In the genomic region with DNA sequence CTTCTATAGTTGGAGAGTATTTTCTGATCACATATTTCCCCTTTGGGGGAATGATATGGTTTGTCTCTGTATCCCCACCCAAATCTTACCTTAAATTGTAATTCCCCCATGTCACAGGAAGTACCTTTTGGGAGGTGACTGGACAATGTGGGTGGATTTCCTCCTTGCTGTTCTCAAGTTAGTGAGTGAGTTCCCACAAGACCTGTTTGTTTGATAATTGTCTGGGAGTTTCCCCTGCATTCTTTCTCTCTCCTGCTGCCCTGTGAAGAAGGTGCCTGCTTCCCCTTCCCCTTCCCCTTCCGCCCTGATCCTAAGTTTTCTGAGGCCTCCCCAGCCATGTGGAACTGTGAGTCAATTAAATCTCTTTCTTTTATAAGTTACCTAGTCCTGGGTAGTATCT, we compare ENCODE assay signal across 30 cellular contexts.
"Had no signal": no experiment of that assay in that cellular context is flagged by ENCODE, and none has a peak within 500 bp of the region (broad histone marks: within the 10 kb centered on the region; RNA-seq: fewer than 3 reads in every experiment).

No MANE protein-coding gene starts in this region.

- H3K9ac ChIP-seq: neural progenitor cell, parathyroid adenoma had no signal

- H3K27me3 Mint-ChIP-seq: dendritic cell treated with granulocyte-macrophage colony-stimulating factor and Interleukin-4, amounts not matched to agents 40 ng/mL and 50 ng/mL, for 4 days; naive thymus-derived CD4-positive, alpha-beta T cell; progenitor cell of endocrine pancreas had no signal

- H3K36me3 Mint-ChIP-seq: neural progenitor cell; stimulated activated effector memory CD8-positive, alpha-beta T cell treated with anti-CD3 and anti-CD28 coated beads, Interleukin-12 subunit alpha, Interleukin-12 subunit beta, amount 100 ng/mL, for 72 hours had no signal

- H3K9me3 ChIP-seq: colonic mucosa, gastrocnemius medialis, right atrium auricular region, stomach, thyroid gland, vagina had no signal

- H3K4me3 ChIP-seq: colonic mucosa, gastrocnemius medialis, left lung, neural progenitor cell, right atrium auricular region, smooth muscle cell, stomach, thyroid gland, vagina had no signal

- H3K79me2 ChIP-seq: parathyroid adenoma had no signal

- H3K27ac ChIP-seq: colonic mucosa, gastrocnemius medialis, left lung, neural progenitor cell, parathyroid adenoma, right atrium auricular region, stomach, thyroid gland, vagina had no signal

- DNase-seq: colonic mucosa; effector CD8-positive, alpha-beta T cell; endodermal cell; foreskin fibroblast; gastrocnemius medialis; head of caudate nucleus; kidney; left cardiac atrium; left lung; mesendoderm; midbrain; naive thymus-derived CD4-positive, alpha-beta T cell; stimulated activated CD4-positive, alpha-beta T cell treated with anti-CD3 and anti-CD28 coated beads, Interleukin-12 subunit alpha, Interleukin-12 subunit beta, amount 100 ng/mL, for 4 hours; stimulated activated CD4-positive, alpha-beta T cell treated with anti-CD3 and anti-CD28 coated beads, Interleukin-1b, Interleukin-23, amount 100 ng/mL, for 48 hours; stimulated activated CD4-positive, alpha-beta T cell treated with anti-CD3 and anti-CD28 coated beads, Interleukin-4, amount 100 ng/mL, for 1 hour; stimulated activated naive CD4-positive, alpha-beta T cell treated with Interleukin-2 at 50 U/mL for 16 hours; stomach; thyroid gland; trophoblast cell had no signal

- H3K4me1 ChIP-seq: colonic mucosa, gastrocnemius medialis, left lung, neural progenitor cell, parathyroid adenoma, right atrium auricular region, stomach, thyroid gland, vagina had no signal

- FAIRE-seq: endothelial cell of umbilical vein, kidney had no signal

- H3K4me2 ChIP-seq: neural progenitor cell, smooth muscle cell had no signal

- H3K4me3 Mint-ChIP-seq: dendritic cell treated with granulocyte-macrophage colony-stimulating factor and Interleukin-4, amounts not matched to agents 40 ng/mL and 50 ng/mL, for 4 days; endodermal cell; naive thymus-derived CD4-positive, alpha-beta T cell; nephron; neural progenitor cell; stimulated activated effector memory CD8-positive, alpha-beta T cell treated with anti-CD3 and anti-CD28 coated beads, Interleukin-12 subunit alpha, Interleukin-12 subunit beta, amount 100 ng/mL, for 72 hours had no signal

- H3K9me3 Mint-ChIP-seq: neural progenitor cell had no signal

- H3K27me3 ChIP-seq: colonic mucosa, gastrocnemius medialis, left lung, neural progenitor cell, right atrium auricular region, stomach, thyroid gland, vagina had no signal

- H3K27ac Mint-ChIP-seq: dendritic cell treated with granulocyte-macrophage colony-stimulating factor and Interleukin-4, amounts not matched to agents 40 ng/mL and 50 ng/mL, for 4 days; endodermal cell; naive thymus-derived CD4-positive, alpha-beta T cell; nephron; neural progenitor cell; progenitor cell of endocrine pancreas; stimulated activated effector memory CD8-positive, alpha-beta T cell treated with anti-CD3 and anti-CD28 coated beads, Interleukin-12 subunit alpha, Interleukin-12 subunit beta, amount 100 ng/mL, for 72 hours had no signal

- H3K4me1 Mint-ChIP-seq: endodermal cell; nephron; neural progenitor cell; stimulated activated effector memory CD8-positive, alpha-beta T cell treated with anti-CD3 and anti-CD28 coated beads, Interleukin-12 subunit alpha, Interleukin-12 subunit beta, amount 100 ng/mL, for 72 hours had no signal

- H2AFZ ChIP-seq: neural progenitor cell, parathyroid adenoma had no signal

- ATAC-seq: gastrocnemius medialis; left cardiac atrium; left lung; naive thymus-derived CD4-positive, alpha-beta T cell; sciatic nerve; stimulated activated effector memory CD8-positive, alpha-beta T cell treated with anti-CD3 and anti-CD28 coated beads, Interleukin-12 subunit alpha, Interleukin-12 subunit beta, amount 100 ng/mL, for 72 hours had no signal

- H3K36me3 ChIP-seq: colonic mucosa, gastrocnemius medialis, left lung, neural progenitor cell, right atrium auricular region, stomach, thyroid gland, vagina had no signal
